In the genomic region with DNA sequence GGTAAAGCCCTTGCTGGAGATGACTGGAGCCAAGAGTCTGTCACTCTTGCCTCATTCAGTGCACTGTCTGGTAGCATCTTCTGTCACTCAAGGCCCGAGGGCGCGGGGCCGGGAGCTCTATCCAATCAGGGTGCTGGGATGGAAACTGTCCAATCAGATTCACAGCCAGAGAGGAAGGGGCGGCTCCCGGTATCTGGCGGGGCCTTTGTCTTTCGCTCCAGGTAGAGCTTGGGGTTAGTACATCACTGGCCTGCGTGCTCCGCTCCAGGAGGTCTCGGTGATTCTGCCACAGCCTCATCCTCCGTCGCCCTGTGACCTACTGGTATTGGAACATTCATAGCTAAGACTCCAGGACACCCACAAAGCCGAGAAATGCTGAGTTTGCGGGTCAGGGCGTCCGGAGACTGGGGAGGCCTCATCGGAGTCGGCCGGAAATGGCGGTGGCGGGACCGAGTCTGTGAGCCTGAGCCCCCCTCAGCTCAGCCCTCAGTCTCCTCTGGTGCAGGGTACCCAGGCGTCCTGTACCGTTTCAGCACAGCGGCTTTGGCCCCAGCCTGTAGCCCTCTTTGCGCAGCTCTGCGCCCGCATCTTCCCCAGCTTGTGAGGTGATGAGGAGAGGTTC, we compare ENCODE assay signal across 8 cellular contexts. TPM values are rescaled to one million over a fixed set of nuclear protein-coding genes. Genes with fewer than 3 reads are reported as not detected.
DNase-seq lines count a peak whose midpoint lies in the region; ATAC-seq and TF ChIP-seq lines count a peak whose summit lies in the region.

No MANE protein-coding gene starts in this region.

- H3K9me3 ChIP-seq in H9 (ENCODE audit: control insufficient read depth, low read depth, low read length) = no peaks in the 10 kb centered on the region

- no peak overlapping the region for H3K23ac ChIP-seq in H9 (ENCODE audit: insufficient read length, low read depth, low read length)

- peak overlapping the region; percentile 68 for H3K4me2 ChIP-seq in H9 (ENCODE audit: insufficient read depth, insufficient read length, low read length)

- ATAC-seq in WTC11 = peak; percentile 98

- no peaks in the 10 kb centered on the region; the same call in 1 of the 2 replicates for H3K4me1 ChIP-seq in H9 (ENCODE audit: insufficient read depth, low read length)

- no peaks in the 10 kb centered on the region for H3K79me1 ChIP-seq in H9 (ENCODE audit: insufficient read depth, low read depth, low read length, poor library complexity, severe bottlenecking)

- H2BK20ac ChIP-seq in H9 (ENCODE audit: low read depth, low read length, poor library complexity, severe bottlenecking) = no peak overlapping the region

- POLR2A ChIA-PET in WTC11 (lab: Charles Lee) = interaction anchor here (0.6 to 1.7 kb wide), 15 partner anchors 18 to 948 kb away, joined by 3 to 11 read pairs (median 4); partner anchors contain the start of genes ZNF430, ZNF431, ZNF626 and ZNF66

- H3K27me3 ChIP-seq in H9 (ENCODE audit: insufficient read depth, low read length) = no peaks in the 10 kb centered on the region

- peak overlapping the region; percentile 94 for H4K5ac ChIP-seq in H9 (ENCODE audit: insufficient read length, low read depth, low read length)

- peak overlapping the region; percentile 92 for H2BK5ac ChIP-seq in H9 (ENCODE audit: insufficient read length, low read length)

- no peak overlapping the region for H2BK120ac ChIP-seq in H9 (ENCODE audit: low read depth, low read length, poor library complexity, severe bottlenecking)

- H3T11ph ChIP-seq in H9 (ENCODE audit: low read length) = no peak overlapping the region

- peak overlapping the region; percentile 99 for H3K14ac ChIP-seq in H9 (ENCODE audit: insufficient read depth, low read length)

- no peak overlapping the region for H2BK12ac ChIP-seq in H9 (ENCODE audit: insufficient read length, low read depth, low read length)

- no peak overlapping the region for H4K91ac ChIP-seq in H9 (ENCODE audit: insufficient read length, low read depth, low read length)

- CTCF ChIA-PET in WTC11 (lab: Charles Lee) = interaction anchor here (0.8 to 1.6 kb wide), 5 partner anchors 8 to 257 kb away, joined by 3 to 6 read pairs (median 4); partner anchors contain the start of genes ZNF430 and ZNF431

- H3K27me3 Mint-ChIP-seq in H9 (ENCODE audit: low read depth) (no peaks in the 10 kb centered on the region), WTC11 (ENCODE audit: low read depth) (no peaks in the 10 kb centered on the region; the same call in 1 of the 2 replicates)

- peaks cover 4% of the 10 kb centered on the region for H3K23me2 ChIP-seq in H9 (ENCODE audit: insufficient read length, low read depth, low read length, poor library complexity, severe bottlenecking)

- peak overlapping the region; percentile 98 for H3K9ac ChIP-seq in H9 (ENCODE audit: extremely low read depth, insufficient read length, low read length)

- peak overlapping the region; percentile 44 for H3K27ac ChIP-seq in H9 (ENCODE audit: insufficient read length, low read depth, low read length)
- H3K27ac ChIP-seq in caudate nucleus (ENCODE audit: low read depth, low read length) = no peak overlapping the region

- no peak overlapping the region for H2BK15ac ChIP-seq in H9 (ENCODE audit: low read depth, low read length)

- H3K27ac Mint-ChIP-seq in H9 = peak overlapping the region; percentile 89 to 100 (median 99); a peak in 6 of 7 replicates
- H3K27ac Mint-ChIP-seq in WTC11 = peak overlapping the region; percentile 95

- H3K36me3 Mint-ChIP-seq in H9 (ENCODE audit: insufficient read depth in 1 of 3, low read depth in 3 of 3) = peaks cover 3 to 6% (median 5%) of the 10 kb centered on the region in 3 experiments; a peak in 4 of 7 replicates
- peaks cover 6% of the 10 kb centered on the region; the same call in 1 of the 2 replicates for H3K36me3 Mint-ChIP-seq in WTC11

- H2AK5ac ChIP-seq in H9 (ENCODE audit: insufficient read length, low read length) = no peak overlapping the region

- no peak overlapping the region for H3K56ac ChIP-seq in H9 (ENCODE audit: insufficient read length, low read depth, low read length)

- H3K4ac ChIP-seq in H9 (ENCODE audit: low read depth, low read length) = no peak overlapping the region; the same call in 1 of the 2 replicates

- peak overlapping the region; percentile 96 for H4K8ac ChIP-seq in H9 (replicated peaks; ENCODE audit: insufficient read length, low read depth, low read length)

- H3K4me1 Mint-ChIP-seq in H9 = peaks cover 22% of the 10 kb centered on the region in 2 experiments
- peaks cover 21% of the 10 kb centered on the region for H3K4me1 Mint-ChIP-seq in WTC11

- peaks cover 0 to 4% of the 10 kb centered on the region in 2 experiments; a peak in 2 of 5 replicates for H3K9me3 Mint-ChIP-seq in H9
- H3K9me3 Mint-ChIP-seq in WTC11 = peaks cover 7% of the 10 kb centered on the region

- H3K18ac ChIP-seq in H9 (ENCODE audit: insufficient read length, low read depth, low read length) = peak overlapping the region; percentile 99

- H3K79me2 ChIP-seq in H9 (ENCODE audit: insufficient read depth, low read length) = no peaks in the 10 kb centered on the region

- H4K20me1 ChIP-seq in H9 (ENCODE audit: control insufficient read depth, insufficient read depth, insufficient read length) = no peaks in the 10 kb centered on the region

- peak overlapping the region; percentile 98 to 99 for H3K4me3 Mint-ChIP-seq in H9
- H3K4me3 Mint-ChIP-seq in WTC11 = peak overlapping the region; percentile 86

- TF ChIP-seq CTCF in H9 (conservative IDR thresholded peaks at IDR 0.05) (no peak), WTC11 (IDR thresholded peaks at IDR 0.05) (no peak)

- no peak overlapping the region for H2AFZ ChIP-seq in H9 (ENCODE audit: low read length)

- DNase-seq in EL (peak; percentile 95), H9 (peak; percentile 96), NCI-H1417 treated with DMSO at 0.1 percent for 48 hours (lab: John Stamatoyannopoulos, UW) (peak; percentile 18), WTC11 (ENCODE audit: low spot score) (peak; percentile 93), caudate nucleus (lab: John Stamatoyannopoulos, UW) (peak; percentile 56 to 98 (median 90)), inferior parietal cortex (ENCODE audit: extremely low spot score) (peak; percentile 96), smooth muscle cell of the brain vasculature (ENCODE audit: low read depth, low spot score) (peak; percentile 74), NCI-H2196 treated with DMSO at 0.1 percent for 48 hours (lab: John Stamatoyannopoulos, UW; ENCODE audit: unreplicated experiment) (no peak)

- no CpG with 5 or more reads among the region's 29 CpGs for WGBS in H9 (ENCODE audit: extremely low coverage, insufficient read length, low lambda C conversion rate)

TF ChIP-seq in WTC11, 78 proteins besides CTCF, POLR2A, EP300 and RAD21 (continues in another document):
- no peak for TF ChIP-seq ZNF121 (CRISPR knock-in tag; IDR thresholded peaks at IDR 0.05)
- no peak for TF ChIP-seq MXD4 (CRISPR knock-in tag; IDR thresholded peaks at IDR 0.05; ENCODE audit: borderline replicate concordance)
- no peak for TF ChIP-seq CREM (CRISPR knock-in tag; IDR thresholded peaks at IDR 0.05)
- TF ChIP-seq RELA (CRISPR knock-in tag; IDR thresholded peaks at IDR 0.05; ENCODE audit: borderline replicate concordance) = peak; percentile 64; the same call in 1 of the 2 replicates
- no peak for TF ChIP-seq SMAD3 (CRISPR knock-in tag; IDR thresholded peaks at IDR 0.05; ENCODE audit: borderline replicate concordance)
- no peak for TF ChIP-seq ETV6 (CRISPR knock-in tag; IDR thresholded peaks at IDR 0.05)
- TF ChIP-seq PREB (CRISPR knock-in tag; IDR thresholded peaks at IDR 0.05; ENCODE audit: borderline replicate concordance) = no peak
- peak; percentile 86 for TF ChIP-seq TP53 (CRISPR knock-in tag; IDR thresholded peaks at IDR 0.05)
- TF ChIP-seq NFE2L1 (CRISPR knock-in tag; IDR thresholded peaks at IDR 0.05) = peak; percentile 70; the same call in 1 of the 2 replicates
- TF ChIP-seq ZNF532 (CRISPR knock-in tag; IDR thresholded peaks at IDR 0.05; ENCODE audit: borderline replicate concordance) = no peak

RNA-seq across cellular contexts. Expression of gene ZNF430, which starts 20.6 kb away (rescaled TPM):
- total RNA-seq in H9 (2021) = 16.6 and 17.7 TPM in 2 replicates
- 10.2 to 12.3 TPM (median 10.6 TPM) in 3 replicates for total RNA-seq in WTC11 (2021)
